8 cellular contexts compared by ENCODE assay signal in genomic region chr1:79259390-79260336, GRCh38.
DNase-seq lines count a peak whose midpoint lies in the region; ATAC-seq, FAIRE-seq and TF ChIP-seq lines count a peak whose summit lies in the region.

No MANE protein-coding gene starts in this region.

- H3K36me3 ChIP-seq in SK-N-MC (ENCODE audit: insufficient read depth, low read length) (no peaks in the 10 kb centered on the region), keratinocyte (ENCODE audit: control insufficient read depth in 2 of 2, extremely low read depth in 1 of 2, insufficient read depth in 2 of 2, low read length in 2 of 2) (no peaks in the 10 kb centered on the region)

- no peaks in the 10 kb centered on the region for H3K27me3 ChIP-seq in keratinocyte (ENCODE audit: control insufficient read depth, extremely low read depth, insufficient read depth, low read length)

- CTCF ChIA-PET in A549 (lab: Yijun Ruan, JAX): interaction anchor here (0.7 kb wide), 1 partner anchor 12 kb away, joined by 4 read pairs; no protein-coding TSS in a partner anchor

- ATAC-seq in A549: peak; percentile 61 to 64; a peak in 3 of 6 replicates
- peak; percentile 66 for ATAC-seq in HG03135 (IDR thresholded peaks at IDR 0.05; ENCODE audit: unreplicated experiment)
- ATAC-seq in activated T-helper 17 cell treated with anti-CD3 and anti-CD28 coated beads, Interleukin-2, amount 50 U/mL, for 72 hours (replicated peaks): no peak

- POLR2A ChIA-PET in A549 (lab: Yijun Ruan, JAX): no interaction called here

- peak overlapping the region; percentile 16 for H3K9ac ChIP-seq in SK-N-MC (ENCODE audit: insufficient read length)
- no peak overlapping the region for H3K9ac ChIP-seq in keratinocyte (ENCODE audit: control insufficient read depth, extremely low read depth, insufficient read depth, low read length)

- WGBS in A549 (ENCODE audit: missing lambda C conversion rate): 34% methylated on average over 5 of the region's 5 CpGs

- H3K27ac ChIP-seq in A549 (no peak overlapping the region), SK-N-MC (no peak overlapping the region), keratinocyte (ENCODE audit: control insufficient read depth, insufficient read depth, low read length) (no peak overlapping the region)

- H3K4me3 Mint-ChIP-seq in activated T-helper 17 cell treated with anti-CD3 and anti-CD28 coated beads, Interleukin-2, amount 50 U/mL, for 72 hours: no peak overlapping the region

- no peaks in the 10 kb centered on the region for H3K36me3 Mint-ChIP-seq in activated T-helper 17 cell treated with anti-CD3 and anti-CD28 coated beads, Interleukin-2, amount 50 U/mL, for 72 hours (ENCODE audit: low read depth)

- DNase-seq in A549 (ENCODE audit: low read depth in 1 of 2, low spot score in 1 of 2) (peak; percentile 6 to 12), GM13976 (ENCODE audit: low spot score) (peak; percentile 46), SK-N-MC (ENCODE audit: low read depth, low spot score) (peak; percentile 26), keratinocyte (ENCODE audit: low read depth, low spot score) (no peak), DMS79 (lab: John Stamatoyannopoulos, UW) (no peak)
- no peak for DNase-seq in activated CD4-positive, alpha-beta T cell treated with anti-CD3 and anti-CD28 coated beads for 4 hours

- TF ChIP-seq CTCF in A549 (IDR thresholded peaks at IDR 0.05): peak; percentile 55
- peak; percentile 44 for TF ChIP-seq CTCF in GM13976 (IDR thresholded peaks at IDR 0.05; ENCODE audit: borderline replicate concordance, control extremely low read depth, extremely low read depth, insufficient read depth, missing control alignments)
- TF ChIP-seq CTCF in keratinocyte (optimal IDR thresholded peaks at IDR 0.05 in 1 of 3, IDR thresholded peaks at IDR 0.05 in 1 of 3, conservative IDR thresholded peaks at IDR 0.05 in 1 of 3; ENCODE audit: extremely low read depth in 1 of 3, insufficient read depth in 2 of 3, low read length in 3 of 3): peak in 2 of 3 experiments; percentile 25 to 40

- H3K4me2 ChIP-seq in A549 (no peak overlapping the region), keratinocyte (ENCODE audit: control insufficient read depth, extremely low read depth, insufficient read depth, low read depth, low read length) (no peak overlapping the region)

- H3K4me1 Mint-ChIP-seq in activated T-helper 17 cell treated with anti-CD3 and anti-CD28 coated beads, Interleukin-2, amount 50 U/mL, for 72 hours: no peaks in the 10 kb centered on the region

- dilution Hi-C loops in keratinocyte (cut with MboI; ENCODE audit: extremely low pct_ligation_motif_present, low sequenced_read_pairs): no loop called here

- TF ChIP-seq POLR2A in A549 (IDR thresholded peaks at IDR 0.05; ENCODE audit: low read length): no peak

- H3K27me3 Mint-ChIP-seq in activated T-helper 17 cell treated with anti-CD3 and anti-CD28 coated beads, Interleukin-2, amount 50 U/mL, for 72 hours: no peaks in the 10 kb centered on the region

- H3K9me3 ChIP-seq in A549 (no peaks in the 10 kb centered on the region), SK-N-MC (ENCODE audit: low read depth, low read length) (no peaks in the 10 kb centered on the region), keratinocyte (ENCODE audit: control insufficient read depth, low read depth, low read length) (no peaks in the 10 kb centered on the region)

- FAIRE-seq in A549 (lab: Jason Lieb, UNC): no peak
- FAIRE-seq in keratinocyte (lab: Jason Lieb, UNC): no peak

- no peak overlapping the region for H3K27ac Mint-ChIP-seq in activated T-helper 17 cell treated with anti-CD3 and anti-CD28 coated beads, Interleukin-2, amount 50 U/mL, for 72 hours

- H3K79me2 ChIP-seq in keratinocyte (ENCODE audit: control insufficient read depth, insufficient read depth, low read length): no peaks in the 10 kb centered on the region

- no peak overlapping the region for H3K4me3 ChIP-seq in A549
- H3K4me3 ChIP-seq in SK-N-MC: no peak overlapping the region
- no peak overlapping the region for H3K4me3 ChIP-seq in keratinocyte (ENCODE audit: control insufficient read depth in 2 of 3, extremely low read depth in 1 of 3, insufficient read depth in 2 of 3, low read depth in 1 of 3, low read length in 3 of 3)

- H4K20me1 ChIP-seq in keratinocyte (ENCODE audit: control insufficient read depth, extremely low read depth, insufficient read depth, low read length): no peaks in the 10 kb centered on the region

- peak; percentile 66 to 75 for TF ChIP-seq RAD21 in A549 (conservative IDR thresholded peaks at IDR 0.05 in 1 of 2, IDR thresholded peaks at IDR 0.05 in 1 of 2)

- H3K9me3 Mint-ChIP-seq in activated T-helper 17 cell treated with anti-CD3 and anti-CD28 coated beads, Interleukin-2, amount 50 U/mL, for 72 hours: no peaks in the 10 kb centered on the region

- no peaks in the 10 kb centered on the region for H3K4me1 ChIP-seq in A549
- H3K4me1 ChIP-seq in keratinocyte (ENCODE audit: control insufficient read depth, extremely low read depth, insufficient read depth, low read length): no peaks in the 10 kb centered on the region

- in situ Hi-C loops in GM13976 (cut with MboI; ENCODE audit: low sequenced_read_pairs, unreplicated experiment): no loop called here

- no peaks in the 10 kb centered on the region for H3K9me1 ChIP-seq in keratinocyte (ENCODE audit: control insufficient read depth, extremely low read depth, insufficient read depth, low read length)

- TF ChIP-seq EP300 in A549 (IDR thresholded peaks at IDR 0.05): no peak

- H2AFZ ChIP-seq in keratinocyte (ENCODE audit: control insufficient read depth, low read length): no peak overlapping the region

TF ChIP-seq in A549, 52 proteins besides CTCF, POLR2A, EP300 and RAD21:
- TF ChIP-seq BHLHE40 (IDR thresholded peaks at IDR 0.05; ENCODE audit: low read depth, low read length) (no peak), SMC3 (IDR thresholded peaks at IDR 0.05) (peak; percentile 45; the same call in 2 of the 3 replicates)
TF ChIP-seq in A549: peak in this region for 1.

Comparison
In these comparisons a context has a peak if more than half of its experiments do, and no peak if none do; other contexts are left out.
1. DNase-seq: peak in A549 (2 of 2), GM13976 (single experiment) and SK-N-MC (single experiment); none in keratinocyte (single experiment), DMS79 (single experiment) and activated CD4-positive, alpha-beta T cell treated with anti-CD3 and anti-CD28 coated beads for 4 hours (0 of 2).
2. Peak in every context shown above with its lines, with median percentiles within 50 percentile points of each other: CTCF ChIP-seq.